In genomic region chr15:52217186-52217585, GRCh38 we compare ENCODE assay signal across 9 cellular contexts. TPM values are rescaled to one million over a fixed set of nuclear protein-coding genes. Genes with fewer than 3 reads are reported as not detected.
DNase-seq lines count a peak whose midpoint lies in the region; ATAC-seq, FAIRE-seq and TF ChIP-seq lines count a peak whose summit lies in the region.
"Had no signal": no experiment of that assay in that cellular context is flagged by ENCODE, and none has a peak within 500 bp of the region (broad histone marks: within the 10 kb centered on the region; RNA-seq: fewer than 3 reads in every experiment).

No MANE protein-coding gene starts in this region.

- H3K9me3 Mint-ChIP-seq in endothelial cell (ENCODE audit: unreplicated experiment) = no peaks in the 10 kb centered on the region
- no peaks in the 10 kb centered on the region for H3K9me3 Mint-ChIP-seq in type B pancreatic cell
- H3K9me3 Mint-ChIP-seq: CD4-positive, CD25-positive, alpha-beta regulatory T cell had no signal

- intact Hi-C loops in left cardiac atrium (cut with DNase I) = no loop called here

- H3K27ac ChIP-seq in Peyer's patch = no peak overlapping the region

- no peak overlapping the region for H3K4me3 Mint-ChIP-seq in endothelial cell (ENCODE audit: unreplicated experiment)
- H3K4me3 Mint-ChIP-seq in type B pancreatic cell = no peak overlapping the region
- H3K4me3 Mint-ChIP-seq: CD4-positive, CD25-positive, alpha-beta regulatory T cell had no signal

- H3K9me3 ChIP-seq in Peyer's patch = no peaks in the 10 kb centered on the region

- no peak overlapping the region for H3K4me3 ChIP-seq in Peyer's patch

- H3K4me1 Mint-ChIP-seq in endothelial cell (ENCODE audit: unreplicated experiment) (no peaks in the 10 kb centered on the region), type B pancreatic cell (ENCODE audit: unreplicated experiment) (peaks cover 10% of the 10 kb centered on the region)

- H3K27me3 Mint-ChIP-seq in endothelial cell (ENCODE audit: unreplicated experiment) (peaks cover 5% of the 10 kb centered on the region), type B pancreatic cell (no peaks in the 10 kb centered on the region)
- H3K27me3 Mint-ChIP-seq: CD4-positive, CD25-positive, alpha-beta regulatory T cell had no signal

- H3K4me1 ChIP-seq in Peyer's patch = no peaks in the 10 kb centered on the region

- TF ChIP-seq POLR2A in Peyer's patch (IDR thresholded peaks at IDR 0.05) (no peak), GM12892 (IDR thresholded peaks at IDR 0.05; ENCODE audit: low read depth, low read length) (no peak)

- H3K27me3 ChIP-seq in Peyer's patch = no peaks in the 10 kb centered on the region

- H3K27ac Mint-ChIP-seq in endothelial cell (ENCODE audit: unreplicated experiment) = no peak overlapping the region
- H3K27ac Mint-ChIP-seq in type B pancreatic cell = no peak overlapping the region
- H3K27ac Mint-ChIP-seq: CD4-positive, CD25-positive, alpha-beta regulatory T cell had no signal

- peak; percentile 69 for DNase-seq in activated effector memory CD4-positive, alpha-beta T cell treated with anti-CD3 and anti-CD28 coated beads, Interleukin-2, amount 50 U/mL, for 16 hours
- DNase-seq in activated effector memory CD4-positive, alpha-beta T cell treated with Interleukin-2 at 50 U/mL for 16 hours = no peak
- DNase-seq in Peyer's patch (peak in 2 of 3 donors; percentile 46 to 73), endothelial cell (ENCODE audit: low spot score) (peak; percentile 23), type B pancreatic cell (ENCODE audit: extremely low spot score, unreplicated experiment) (no peak), GM19240 (ENCODE audit: insufficient read length, low spot score) (no peak), left cardiac atrium (no peak), GM12892 (ENCODE audit: insufficient read length) (no peak)

- FAIRE-seq in GM12892 (lab: Jason Lieb, UNC) = no peak

- peak in 1 of 6 experiments; percentile 44 for TF ChIP-seq CTCF in Peyer's patch (IDR thresholded peaks at IDR 0.05)
- no peak for TF ChIP-seq CTCF in endothelial cell (IDR thresholded peaks at IDR 0.05; ENCODE audit: unreplicated experiment)
- TF ChIP-seq CTCF in type B pancreatic cell (conservative IDR thresholded peaks at IDR 0.05) = peak; percentile 30

- peaks cover 0 to 8% (median 0%) of the 10 kb centered on the region in 3 donors for H3K36me3 ChIP-seq in Peyer's patch

- peaks cover 34% of the 10 kb centered on the region for H3K36me3 Mint-ChIP-seq in endothelial cell (ENCODE audit: low read depth, unreplicated experiment)
- peaks cover 3% of the 10 kb centered on the region for H3K36me3 Mint-ChIP-seq in type B pancreatic cell

- no peak for ATAC-seq in left cardiac atrium

RNA-seq across cellular contexts. Expression of gene GNB5, which starts 26.0 kb away (rescaled TPM):
- 100 to 1,000 TPM in 1 of 4 donors, 1 to 10 TPM in 3; 6.1 to 120 (median 7.6) TPM for total RNA-seq in Peyer's patch
- 11.7 TPM for total RNA-seq in endothelial cell (ENCODE audit: unreplicated experiment)
- 12.6 and 19.9 TPM in 2 replicates for total RNA-seq in type B pancreatic cell (ENCODE audit: low replicate concordance)
- 10 to 100 TPM; 36.3 to 63.4 TPM for total RNA-seq in left cardiac atrium
- 13.8 TPM for polyA plus RNA-seq in GM12892 (2012; ENCODE audit: missing spikeins)

Comparison
In these comparisons a context has a peak if more than half of its experiments do, and no peak if none do; other contexts are left out.
1. DNase-seq: peak in activated effector memory CD4-positive, alpha-beta T cell treated with anti-CD3 and anti-CD28 coated beads, Interleukin-2, amount 50 U/mL, for 16 hours (single experiment), Peyer's patch (2 of 3) and endothelial cell (single experiment); none in activated effector memory CD4-positive, alpha-beta T cell treated with Interleukin-2 at 50 U/mL for 16 hours (single experiment), type B pancreatic cell (single experiment), GM19240 (single experiment), left cardiac atrium (single experiment) and GM12892 (single experiment).